Comparison of ENCODE assay signal across 1 cellular context in genomic region chr6:26199057-26199772, GRCh38.
A peak's percentile ranks its signal among the peaks of the same experiment; 100 is the strongest.
TF ChIP-seq lines count a peak whose summit lies in the region.

No MANE protein-coding gene starts in this region.

TF ChIP-seq in HepG2, 621 proteins besides CTCF, POLR2A, EP300 and RAD21 (continued from another document and continues in another):
- TF ChIP-seq AKNA (CRISPR knock-in tag; IDR thresholded peaks at IDR 0.05; ENCODE audit: borderline replicate concordance) (peak; percentile 77; the same call in 1 of the 2 replicates), ZNF503 (CRISPR knock-in tag; IDR thresholded peaks at IDR 0.05) (no peak; the same call in 1 of the 2 replicates), ZNF550 (CRISPR knock-in tag; IDR thresholded peaks at IDR 0.05; ENCODE audit: borderline replicate concordance) (no peak), RCOR2 (CRISPR knock-in tag; IDR thresholded peaks at IDR 0.05) (peak; percentile 43; the same call in 1 of the 2 replicates), ZNF598 (CRISPR knock-in tag; IDR thresholded peaks at IDR 0.05; ENCODE audit: borderline replicate concordance) (no peak), ZBTB34 (CRISPR knock-in tag; IDR thresholded peaks at IDR 0.05) (no peak; the same call in 1 of the 2 replicates), REL (CRISPR knock-in tag; conservative IDR thresholded peaks at IDR 0.05) (peak; percentile 92), FOXP1 (IDR thresholded peaks at IDR 0.05) (no peak), FOXP1 (CRISPR knock-in tag; IDR thresholded peaks at IDR 0.05) (0 out of 2 replicates have a peak, but pooled peaks have one; percentile 6), KLF6 (CRISPR knock-in tag; IDR thresholded peaks at IDR 0.05) (no peak; the same call in 1 of the 2 replicates), REPIN1 (CRISPR knock-in tag; IDR thresholded peaks at IDR 0.05; ENCODE audit: borderline replicate concordance, low read depth) (peak; percentile 63; the same call in 1 of the 2 replicates), KDM2A (CRISPR knock-in tag; IDR thresholded peaks at IDR 0.05; ENCODE audit: borderline replicate concordance, low read depth) (peak; percentile 83), SUZ12 (IDR thresholded peaks at IDR 0.05; ENCODE audit: low read depth, low read length) (no peak), ZNF350 (CRISPR knock-in tag; IDR thresholded peaks at IDR 0.05; ENCODE audit: borderline replicate concordance, low read depth) (peak; percentile 77; the same call in 1 of the 2 replicates), AHR (CRISPR knock-in tag; IDR thresholded peaks at IDR 0.05) (peak; percentile 57; the same call in 1 of the 2 replicates), YEATS4 (CRISPR knock-in tag; IDR thresholded peaks at IDR 0.05; ENCODE audit: borderline replicate concordance) (no peak; the same call in 1 of the 2 replicates), MIER3 (CRISPR knock-in tag; IDR thresholded peaks at IDR 0.05; ENCODE audit: borderline replicate concordance) (no peak), ZBTB14 (CRISPR knock-in tag; IDR thresholded peaks at IDR 0.05) (no peak), ZNF276 (CRISPR knock-in tag; IDR thresholded peaks at IDR 0.05; ENCODE audit: low read depth) (no peak), FOXC1 (CRISPR knock-in tag; IDR thresholded peaks at IDR 0.05; ENCODE audit: borderline replicate concordance) (peak; percentile 14; the same call in 1 of the 2 replicates), PRMT3 (CRISPR knock-in tag; IDR thresholded peaks at IDR 0.05; ENCODE audit: borderline replicate concordance, low read depth) (no peak), ZNF326 (CRISPR knock-in tag; IDR thresholded peaks at IDR 0.05; ENCODE audit: borderline replicate concordance) (no peak), ZNF777 (CRISPR knock-in tag; IDR thresholded peaks at IDR 0.05) (no peak), ZNF274 (CRISPR knock-in tag; IDR thresholded peaks at IDR 0.05) (peak; percentile 30; the same call in 1 of the 2 replicates), PHF5A (CRISPR knock-in tag; IDR thresholded peaks at IDR 0.05; ENCODE audit: low read depth, unreplicated experiment) (no peak), ZSCAN29 (CRISPR knock-in tag; conservative IDR thresholded peaks at IDR 0.05) (no peak), ZNF263 (CRISPR knock-in tag; IDR thresholded peaks at IDR 0.05) (no peak; the same call in 1 of the 2 replicates), MAZ (IDR thresholded peaks at IDR 0.05; ENCODE audit: borderline replicate concordance, low read depth, low read length) (no peak), MAZ (CRISPR knock-in tag; IDR thresholded peaks at IDR 0.05; ENCODE audit: low read depth) (peak; percentile 35; the same call in 1 of the 2 replicates), ZBTB3 (CRISPR knock-in tag; IDR thresholded peaks at IDR 0.05; ENCODE audit: borderline replicate concordance, low read depth) (no peak), ZNF124 (CRISPR knock-in tag; IDR thresholded peaks at IDR 0.05) (0 out of 2 replicates have a peak, but pooled peaks have one; percentile 53), NFRKB (IDR thresholded peaks at IDR 0.05) (no peak), ZNF414 (CRISPR knock-in tag; IDR thresholded peaks at IDR 0.05) (no peak; the same call in 1 of the 2 replicates), DNMT1 (CRISPR knock-in tag; IDR thresholded peaks at IDR 0.05) (0 out of 2 replicates have a peak, but pooled peaks have one; percentile 11), AKAP8 (CRISPR knock-in tag; IDR thresholded peaks at IDR 0.05) (0 out of 2 replicates have a peak, but pooled peaks have one; percentile 26), FOXA1 (IDR thresholded peaks at IDR 0.05) (no peak), FOXA1 (CRISPR knock-in tag; IDR thresholded peaks at IDR 0.05) (no peak; the same call in 1 of the 2 replicates), STAG1 (CRISPR knock-in tag; IDR thresholded peaks at IDR 0.05) (no peak; the same call in 1 of the 2 replicates)
- TF ChIP-seq, protein P1, sequence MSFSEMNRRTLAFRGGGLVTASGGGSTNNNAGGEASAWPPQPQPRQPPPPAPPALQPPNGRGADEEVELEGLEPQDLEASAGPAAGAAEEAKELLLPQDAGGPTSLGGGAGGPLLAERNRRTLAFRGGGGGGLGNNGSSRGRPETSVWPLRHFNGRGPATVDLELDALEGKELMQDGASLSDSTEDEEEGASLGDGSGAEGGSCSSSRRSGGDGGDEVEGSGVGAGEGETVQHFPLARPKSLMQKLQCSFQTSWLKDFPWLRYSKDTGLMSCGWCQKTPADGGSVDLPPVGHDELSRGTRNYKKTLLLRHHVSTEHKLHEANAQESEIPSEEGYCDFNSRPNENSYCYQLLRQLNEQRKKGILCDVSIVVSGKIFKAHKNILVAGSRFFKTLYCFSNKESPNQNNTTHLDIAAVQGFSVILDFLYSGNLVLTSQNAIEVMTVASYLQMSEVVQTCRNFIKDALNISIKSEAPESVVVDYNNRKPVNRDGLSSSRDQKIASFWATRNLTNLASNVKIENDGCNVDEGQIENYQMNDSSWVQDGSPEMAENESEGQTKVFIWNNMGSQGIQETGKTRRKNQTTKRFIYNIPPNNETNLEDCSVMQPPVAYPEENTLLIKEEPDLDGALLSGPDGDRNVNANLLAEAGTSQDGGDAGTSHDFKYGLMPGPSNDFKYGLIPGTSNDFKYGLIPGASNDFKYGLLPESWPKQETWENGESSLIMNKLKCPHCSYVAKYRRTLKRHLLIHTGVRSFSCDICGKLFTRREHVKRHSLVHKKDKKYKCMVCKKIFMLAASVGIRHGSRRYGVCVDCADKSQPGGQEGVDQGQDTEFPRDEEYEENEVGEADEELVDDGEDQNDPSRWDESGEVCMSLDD (CRISPR knock-in tag; IDR thresholded peaks at IDR 0.05; ENCODE audit: borderline replicate concordance), result peak; percentile 82
- TF ChIP-seq, protein P2, sequence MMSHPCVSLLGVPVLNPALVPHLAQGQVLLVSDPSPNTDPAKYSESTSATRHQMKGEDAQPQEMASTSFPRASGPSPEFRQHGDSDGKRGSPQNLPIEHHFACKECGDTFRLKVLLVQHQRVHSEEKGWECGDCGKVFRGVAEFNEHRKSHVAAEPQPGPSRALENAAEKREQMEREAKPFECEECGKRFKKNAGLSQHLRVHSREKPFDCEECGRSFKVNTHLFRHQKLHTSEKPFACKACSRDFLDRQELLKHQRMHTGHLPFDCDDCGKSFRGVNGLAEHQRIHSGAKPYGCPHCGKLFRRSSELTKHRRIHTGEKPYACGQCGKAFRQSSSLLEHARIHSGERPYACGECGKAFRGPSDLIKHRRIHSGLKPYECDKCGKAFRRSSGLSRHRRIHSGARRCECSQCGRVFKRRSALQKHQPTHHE (CRISPR knock-in tag; IDR thresholded peaks at IDR 0.05; ENCODE audit: borderline replicate concordance), result 0 out of 2 replicates have a peak, but pooled peaks have one; percentile 39
- TF ChIP-seq, protein P3, sequence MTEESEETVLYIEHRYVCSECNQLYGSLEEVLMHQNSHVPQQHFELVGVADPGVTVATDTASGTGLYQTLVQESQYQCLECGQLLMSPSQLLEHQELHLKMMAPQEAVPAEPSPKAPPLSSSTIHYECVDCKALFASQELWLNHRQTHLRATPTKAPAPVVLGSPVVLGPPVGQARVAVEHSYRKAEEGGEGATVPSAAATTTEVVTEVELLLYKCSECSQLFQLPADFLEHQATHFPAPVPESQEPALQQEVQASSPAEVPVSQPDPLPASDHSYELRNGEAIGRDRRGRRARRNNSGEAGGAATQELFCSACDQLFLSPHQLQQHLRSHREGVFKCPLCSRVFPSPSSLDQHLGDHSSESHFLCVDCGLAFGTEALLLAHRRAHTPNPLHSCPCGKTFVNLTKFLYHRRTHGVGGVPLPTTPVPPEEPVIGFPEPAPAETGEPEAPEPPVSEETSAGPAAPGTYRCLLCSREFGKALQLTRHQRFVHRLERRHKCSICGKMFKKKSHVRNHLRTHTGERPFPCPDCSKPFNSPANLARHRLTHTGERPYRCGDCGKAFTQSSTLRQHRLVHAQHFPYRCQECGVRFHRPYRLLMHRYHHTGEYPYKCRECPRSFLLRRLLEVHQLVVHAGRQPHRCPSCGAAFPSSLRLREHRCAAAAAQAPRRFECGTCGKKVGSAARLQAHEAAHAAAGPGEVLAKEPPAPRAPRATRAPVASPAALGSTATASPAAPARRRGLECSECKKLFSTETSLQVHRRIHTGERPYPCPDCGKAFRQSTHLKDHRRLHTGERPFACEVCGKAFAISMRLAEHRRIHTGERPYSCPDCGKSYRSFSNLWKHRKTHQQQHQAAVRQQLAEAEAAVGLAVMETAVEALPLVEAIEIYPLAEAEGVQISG (CRISPR knock-in tag; IDR thresholded peaks at IDR 0.05), result peak; percentile 66
